In genomic region chr14:68789002-68789797, GRCh38 we compare ENCODE assay signal across 1 cellular context.
A peak's percentile ranks its signal among the peaks of the same experiment; 100 is the strongest.
TF ChIP-seq lines count a peak whose summit lies in the region.

No MANE protein-coding gene starts in this region.

TF ChIP-seq in HepG2, 621 proteins besides CTCF, POLR2A, EP300 and RAD21 (continued from another document and continues in another):
- TF ChIP-seq, protein P1, sequence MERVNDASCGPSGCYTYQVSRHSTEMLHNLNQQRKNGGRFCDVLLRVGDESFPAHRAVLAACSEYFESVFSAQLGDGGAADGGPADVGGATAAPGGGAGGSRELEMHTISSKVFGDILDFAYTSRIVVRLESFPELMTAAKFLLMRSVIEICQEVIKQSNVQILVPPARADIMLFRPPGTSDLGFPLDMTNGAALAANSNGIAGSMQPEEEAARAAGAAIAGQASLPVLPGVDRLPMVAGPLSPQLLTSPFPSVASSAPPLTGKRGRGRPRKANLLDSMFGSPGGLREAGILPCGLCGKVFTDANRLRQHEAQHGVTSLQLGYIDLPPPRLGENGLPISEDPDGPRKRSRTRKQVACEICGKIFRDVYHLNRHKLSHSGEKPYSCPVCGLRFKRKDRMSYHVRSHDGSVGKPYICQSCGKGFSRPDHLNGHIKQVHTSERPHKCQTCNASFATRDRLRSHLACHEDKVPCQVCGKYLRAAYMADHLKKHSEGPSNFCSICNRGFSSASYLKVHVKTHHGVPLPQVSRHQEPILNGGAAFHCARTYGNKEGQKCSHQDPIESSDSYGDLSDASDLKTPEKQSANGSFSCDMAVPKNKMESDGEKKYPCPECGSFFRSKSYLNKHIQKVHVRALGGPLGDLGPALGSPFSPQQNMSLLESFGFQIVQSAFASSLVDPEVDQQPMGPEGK (CRISPR knock-in tag; IDR thresholded peaks at IDR 0.05): peak; percentile 73
- TF ChIP-seq KDM4B (CRISPR knock-in tag; IDR thresholded peaks at IDR 0.05): peak; percentile 44; the same call in 1 of the 2 replicates
- TF ChIP-seq, protein P2, sequence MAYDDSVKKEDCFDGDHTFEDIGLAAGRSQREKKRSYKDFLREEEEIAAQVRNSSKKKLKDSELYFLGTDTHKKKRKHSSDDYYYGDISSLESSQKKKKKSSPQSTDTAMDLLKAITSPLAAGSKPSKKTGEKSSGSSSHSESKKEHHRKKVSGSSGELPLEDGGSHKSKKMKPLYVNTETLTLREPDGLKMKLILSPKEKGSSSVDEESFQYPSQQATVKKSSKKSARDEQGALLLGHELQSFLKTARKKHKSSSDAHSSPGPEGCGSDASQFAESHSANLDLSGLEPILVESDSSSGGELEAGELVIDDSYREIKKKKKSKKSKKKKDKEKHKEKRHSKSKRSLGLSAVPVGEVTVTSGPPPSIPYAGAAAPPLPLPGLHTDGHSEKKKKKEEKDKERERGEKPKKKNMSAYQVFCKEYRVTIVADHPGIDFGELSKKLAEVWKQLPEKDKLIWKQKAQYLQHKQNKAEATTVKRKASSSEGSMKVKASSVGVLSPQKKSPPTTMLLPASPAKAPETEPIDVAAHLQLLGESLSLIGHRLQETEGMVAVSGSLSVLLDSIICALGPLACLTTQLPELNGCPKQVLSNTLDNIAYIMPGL (CRISPR knock-in tag; IDR thresholded peaks at IDR 0.05; ENCODE audit: borderline replicate concordance in 1 of 2, low read depth in 1 of 2): peak; percentile 72 to 74
- peak; percentile 49; the same call in 1 of the 2 replicates for TF ChIP-seq POLR2AphosphoS5 (IDR thresholded peaks at IDR 0.05; ENCODE audit: low read depth, low read length)
- TF ChIP-seq CBX5 (CRISPR knock-in tag; IDR thresholded peaks at IDR 0.05; ENCODE audit: borderline replicate concordance): 0 out of 2 replicates have a peak, but pooled peaks have one; percentile 33
- peak; percentile 59; the same call in 1 of the 2 replicates for TF ChIP-seq KDM3A (CRISPR knock-in tag; IDR thresholded peaks at IDR 0.05; ENCODE audit: low read depth)
- TF ChIP-seq ZC3H4 (CRISPR knock-in tag; IDR thresholded peaks at IDR 0.05; ENCODE audit: borderline replicate concordance): 0 out of 2 replicates have a peak, but pooled peaks have one; percentile 64
- TF ChIP-seq ZBTB20 (CRISPR knock-in tag; IDR thresholded peaks at IDR 0.05; ENCODE audit: borderline replicate concordance, low read depth): 0 out of 2 replicates have a peak, but pooled peaks have one; percentile 25
- TF ChIP-seq ZFP62 (CRISPR knock-in tag; IDR thresholded peaks at IDR 0.05): no peak
- no peak for TF ChIP-seq MXD4 (CRISPR knock-in tag; IDR thresholded peaks at IDR 0.05)
- peak; percentile 68; the same call in 1 of the 2 replicates for TF ChIP-seq MAZ (IDR thresholded peaks at IDR 0.05; ENCODE audit: borderline replicate concordance, low read depth, low read length)
- 0 out of 2 replicates have a peak, but pooled peaks have one; percentile 44 for TF ChIP-seq MAZ (CRISPR knock-in tag; IDR thresholded peaks at IDR 0.05; ENCODE audit: low read depth)
- peak; percentile 56 for TF ChIP-seq FOSL2 (CRISPR knock-in tag; IDR thresholded peaks at IDR 0.05)
- peak; percentile 73 for TF ChIP-seq ZBTB33 (CRISPR knock-in tag; IDR thresholded peaks at IDR 0.05)
- TF ChIP-seq, protein P3, sequence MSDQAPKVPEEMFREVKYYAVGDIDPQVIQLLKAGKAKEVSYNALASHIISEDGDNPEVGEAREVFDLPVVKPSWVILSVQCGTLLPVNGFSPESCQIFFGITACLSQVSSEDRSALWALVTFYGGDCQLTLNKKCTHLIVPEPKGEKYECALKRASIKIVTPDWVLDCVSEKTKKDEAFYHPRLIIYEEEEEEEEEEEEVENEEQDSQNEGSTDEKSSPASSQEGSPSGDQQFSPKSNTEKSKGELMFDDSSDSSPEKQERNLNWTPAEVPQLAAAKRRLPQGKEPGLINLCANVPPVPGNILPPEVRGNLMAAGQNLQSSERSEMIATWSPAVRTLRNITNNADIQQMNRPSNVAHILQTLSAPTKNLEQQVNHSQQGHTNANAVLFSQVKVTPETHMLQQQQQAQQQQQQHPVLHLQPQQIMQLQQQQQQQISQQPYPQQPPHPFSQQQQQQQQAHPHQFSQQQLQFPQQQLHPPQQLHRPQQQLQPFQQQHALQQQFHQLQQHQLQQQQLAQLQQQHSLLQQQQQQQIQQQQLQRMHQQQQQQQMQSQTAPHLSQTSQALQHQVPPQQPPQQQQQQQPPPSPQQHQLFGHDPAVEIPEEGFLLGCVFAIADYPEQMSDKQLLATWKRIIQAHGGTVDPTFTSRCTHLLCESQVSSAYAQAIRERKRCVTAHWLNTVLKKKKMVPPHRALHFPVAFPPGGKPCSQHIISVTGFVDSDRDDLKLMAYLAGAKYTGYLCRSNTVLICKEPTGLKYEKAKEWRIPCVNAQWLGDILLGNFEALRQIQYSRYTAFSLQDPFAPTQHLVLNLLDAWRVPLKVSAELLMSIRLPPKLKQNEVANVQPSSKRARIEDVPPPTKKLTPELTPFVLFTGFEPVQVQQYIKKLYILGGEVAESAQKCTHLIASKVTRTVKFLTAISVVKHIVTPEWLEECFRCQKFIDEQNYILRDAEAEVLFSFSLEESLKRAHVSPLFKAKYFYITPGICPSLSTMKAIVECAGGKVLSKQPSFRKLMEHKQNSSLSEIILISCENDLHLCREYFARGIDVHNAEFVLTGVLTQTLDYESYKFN (CRISPR knock-in tag; conservative IDR thresholded peaks at IDR 0.05): 0 out of 2 replicates have a peak, but pooled peaks have one; percentile 11
- TF ChIP-seq, protein P4, sequence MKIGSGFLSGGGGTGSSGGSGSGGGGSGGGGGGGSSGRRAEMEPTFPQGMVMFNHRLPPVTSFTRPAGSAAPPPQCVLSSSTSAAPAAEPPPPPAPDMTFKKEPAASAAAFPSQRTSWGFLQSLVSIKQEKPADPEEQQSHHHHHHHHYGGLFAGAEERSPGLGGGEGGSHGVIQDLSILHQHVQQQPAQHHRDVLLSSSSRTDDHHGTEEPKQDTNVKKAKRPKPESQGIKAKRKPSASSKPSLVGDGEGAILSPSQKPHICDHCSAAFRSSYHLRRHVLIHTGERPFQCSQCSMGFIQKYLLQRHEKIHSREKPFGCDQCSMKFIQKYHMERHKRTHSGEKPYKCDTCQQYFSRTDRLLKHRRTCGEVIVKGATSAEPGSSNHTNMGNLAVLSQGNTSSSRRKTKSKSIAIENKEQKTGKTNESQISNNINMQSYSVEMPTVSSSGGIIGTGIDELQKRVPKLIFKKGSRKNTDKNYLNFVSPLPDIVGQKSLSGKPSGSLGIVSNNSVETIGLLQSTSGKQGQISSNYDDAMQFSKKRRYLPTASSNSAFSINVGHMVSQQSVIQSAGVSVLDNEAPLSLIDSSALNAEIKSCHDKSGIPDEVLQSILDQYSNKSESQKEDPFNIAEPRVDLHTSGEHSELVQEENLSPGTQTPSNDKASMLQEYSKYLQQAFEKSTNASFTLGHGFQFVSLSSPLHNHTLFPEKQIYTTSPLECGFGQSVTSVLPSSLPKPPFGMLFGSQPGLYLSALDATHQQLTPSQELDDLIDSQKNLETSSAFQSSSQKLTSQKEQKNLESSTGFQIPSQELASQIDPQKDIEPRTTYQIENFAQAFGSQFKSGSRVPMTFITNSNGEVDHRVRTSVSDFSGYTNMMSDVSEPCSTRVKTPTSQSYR (CRISPR knock-in tag; IDR thresholded peaks at IDR 0.05; ENCODE audit: borderline replicate concordance): peak; percentile 25; the same call in 1 of the 2 replicates
- TF ChIP-seq ZGPAT (CRISPR knock-in tag; IDR thresholded peaks at IDR 0.05): peak; percentile 60
- TF ChIP-seq ZBTB7B (CRISPR knock-in tag; IDR thresholded peaks at IDR 0.05): 0 out of 2 replicates have a peak, but pooled peaks have one; percentile 32
- TF ChIP-seq, protein P5, sequence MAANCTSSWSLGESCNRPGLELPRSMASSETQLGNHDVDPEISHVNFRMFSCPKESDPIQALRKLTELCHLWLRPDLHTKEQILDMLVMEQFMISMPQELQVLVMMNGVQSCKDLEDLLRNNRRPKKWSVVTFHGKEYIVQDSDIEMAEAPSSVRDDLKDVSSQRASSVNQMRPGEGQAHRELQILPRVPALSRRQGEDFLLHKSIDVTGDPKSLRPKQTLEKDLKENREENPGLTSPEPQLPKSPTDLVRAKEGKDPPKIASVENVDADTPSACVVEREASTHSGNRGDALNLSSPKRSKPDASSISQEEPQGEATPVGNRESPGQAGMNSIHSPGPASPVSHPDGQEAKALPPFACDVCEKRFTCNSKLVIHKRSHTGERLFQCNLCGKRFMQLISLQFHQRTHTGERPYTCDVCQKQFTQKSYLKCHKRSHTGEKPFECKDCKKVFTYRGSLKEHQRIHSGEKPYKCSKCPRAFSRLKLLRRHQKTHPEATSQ (CRISPR knock-in tag; IDR thresholded peaks at IDR 0.05; ENCODE audit: borderline replicate concordance): no peak
- TF ChIP-seq ZNF567 (CRISPR knock-in tag; IDR thresholded peaks at IDR 0.05; ENCODE audit: borderline replicate concordance): no peak
- peak; percentile 45 for TF ChIP-seq GABPB1 (CRISPR knock-in tag; IDR thresholded peaks at IDR 0.05)
- no peak for TF ChIP-seq ZNF451 (CRISPR knock-in tag; IDR thresholded peaks at IDR 0.05)
- TF ChIP-seq ZNF749 (CRISPR knock-in tag; IDR thresholded peaks at IDR 0.05; ENCODE audit: borderline replicate concordance): peak; percentile 42; the same call in 1 of the 2 replicates
- peak; percentile 70 for TF ChIP-seq KDM2A (CRISPR knock-in tag; IDR thresholded peaks at IDR 0.05; ENCODE audit: borderline replicate concordance, low read depth)
- TF ChIP-seq, protein P6, sequence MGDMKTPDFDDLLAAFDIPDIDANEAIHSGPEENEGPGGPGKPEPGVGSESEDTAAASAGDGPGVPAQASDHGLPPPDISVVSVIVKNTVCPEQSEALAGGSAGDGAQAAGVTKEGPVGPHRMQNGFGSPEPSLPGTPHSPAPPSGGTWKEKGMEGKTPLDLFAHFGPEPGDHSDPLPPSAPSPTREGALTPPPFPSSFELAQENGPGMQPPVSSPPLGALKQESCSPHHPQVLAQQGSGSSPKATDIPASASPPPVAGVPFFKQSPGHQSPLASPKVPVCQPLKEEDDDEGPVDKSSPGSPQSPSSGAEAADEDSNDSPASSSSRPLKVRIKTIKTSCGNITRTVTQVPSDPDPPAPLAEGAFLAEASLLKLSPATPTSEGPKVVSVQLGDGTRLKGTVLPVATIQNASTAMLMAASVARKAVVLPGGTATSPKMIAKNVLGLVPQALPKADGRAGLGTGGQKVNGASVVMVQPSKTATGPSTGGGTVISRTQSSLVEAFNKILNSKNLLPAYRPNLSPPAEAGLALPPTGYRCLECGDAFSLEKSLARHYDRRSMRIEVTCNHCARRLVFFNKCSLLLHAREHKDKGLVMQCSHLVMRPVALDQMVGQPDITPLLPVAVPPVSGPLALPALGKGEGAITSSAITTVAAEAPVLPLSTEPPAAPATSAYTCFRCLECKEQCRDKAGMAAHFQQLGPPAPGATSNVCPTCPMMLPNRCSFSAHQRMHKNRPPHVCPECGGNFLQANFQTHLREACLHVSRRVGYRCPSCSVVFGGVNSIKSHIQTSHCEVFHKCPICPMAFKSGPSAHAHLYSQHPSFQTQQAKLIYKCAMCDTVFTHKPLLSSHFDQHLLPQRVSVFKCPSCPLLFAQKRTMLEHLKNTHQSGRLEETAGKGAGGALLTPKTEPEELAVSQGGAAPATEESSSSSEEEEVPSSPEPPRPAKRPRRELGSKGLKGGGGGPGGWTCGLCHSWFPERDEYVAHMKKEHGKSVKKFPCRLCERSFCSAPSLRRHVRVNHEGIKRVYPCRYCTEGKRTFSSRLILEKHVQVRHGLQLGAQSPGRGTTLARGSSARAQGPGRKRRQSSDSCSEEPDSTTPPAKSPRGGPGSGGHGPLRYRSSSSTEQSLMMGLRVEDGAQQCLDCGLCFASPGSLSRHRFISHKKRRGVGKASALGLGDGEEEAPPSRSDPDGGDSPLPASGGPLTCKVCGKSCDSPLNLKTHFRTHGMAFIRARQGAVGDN (CRISPR knock-in tag; IDR thresholded peaks at IDR 0.05): peak; percentile 53
- TF ChIP-seq BHLHE40 (IDR thresholded peaks at IDR 0.05; ENCODE audit: low read length): 0 out of 2 replicates have a peak, but pooled peaks have one; percentile 9
- TF ChIP-seq E2F5 (CRISPR knock-in tag; conservative IDR thresholded peaks at IDR 0.05): no peak
- TF ChIP-seq ZNF431 (CRISPR knock-in tag; IDR thresholded peaks at IDR 0.05; ENCODE audit: borderline replicate concordance, low read depth): peak; percentile 52; the same call in 1 of the 2 replicates
- TF ChIP-seq SALL1 (CRISPR knock-in tag; IDR thresholded peaks at IDR 0.05): peak; percentile 54; the same call in 1 of the 2 replicates
- TF ChIP-seq RBM22 (optimal IDR thresholded peaks at IDR 0.05; ENCODE audit: low read length): peak; percentile 86
- peak; percentile 55; the same call in 1 of the 3 replicates for TF ChIP-seq MXI1 (IDR thresholded peaks at IDR 0.05; ENCODE audit: borderline replicate concordance, low read depth, low read length)
- TF ChIP-seq NR2F6 (IDR thresholded peaks at IDR 0.05): no peak
- TF ChIP-seq NR2F6 (CRISPR knock-in tag; IDR thresholded peaks at IDR 0.05): peak; percentile 46
